In genomic region chr13:84810781-84811180, GRCh38 we compare ENCODE assay signal across 16 cellular contexts.
"Had no signal": no experiment of that assay in that cellular context is flagged by ENCODE, and none has a peak within 500 bp of the region (broad histone marks: within the 10 kb centered on the region; RNA-seq: fewer than 3 reads in every experiment).

No MANE protein-coding gene starts in this region.

- H3K4me1 ChIP-seq: heart left ventricle, tibial artery, vagina had no signal

- ATAC-seq: activated CD4-positive, CD25-positive, alpha-beta regulatory T cell treated with anti-CD3 and anti-CD28 coated beads, Interleukin-2, amount 50 U/mL, for 24 hours; heart left ventricle; left colon; stimulated activated memory B cell treated with anti-CD40 and anti-IgM and Interleukin-4, amounts not matched to agents 10 μg/mL and 1 μg/mL and 100 μg/mL, for 72 hours had no signal

- H3K36me3 ChIP-seq: heart left ventricle, neutrophil, tibial artery, vagina had no signal

- H3K4me1 Mint-ChIP-seq: activated naive CD8-positive, alpha-beta T cell treated with anti-CD3 and anti-CD28 coated beads for 36 hours; brain; stimulated activated memory B cell treated with anti-CD40 and anti-IgM and Interleukin-4, amounts not matched to agents 10 μg/mL and 1 μg/mL and 100 μg/mL, for 72 hours had no signal

- H3K27ac Mint-ChIP-seq: activated naive CD8-positive, alpha-beta T cell treated with anti-CD3 and anti-CD28 coated beads for 36 hours; activated T-helper 1 cell treated with anti-CD3 and anti-CD28 coated beads, Interleukin-12 subunit alpha, Interleukin-12 subunit beta, Interleukin-2, Interleukin-4 antibody, amounts not matched to agents 30 ng/mL and 10 ng/mL and 1 ng/mL, durations not matched to agents 14 hours and 24 hours and 36 hours; brain; stimulated activated memory B cell treated with anti-CD40 and anti-IgM and Interleukin-4, amounts not matched to agents 10 μg/mL and 1 μg/mL and 100 μg/mL, for 72 hours had no signal

- H3K4me3 Mint-ChIP-seq: activated naive CD8-positive, alpha-beta T cell treated with anti-CD3 and anti-CD28 coated beads for 36 hours; activated T-helper 1 cell treated with anti-CD3 and anti-CD28 coated beads, Interleukin-12 subunit alpha, Interleukin-12 subunit beta, Interleukin-2, Interleukin-4 antibody, amounts not matched to agents 30 ng/mL and 10 ng/mL and 1 ng/mL, durations not matched to agents 14 hours and 24 hours and 36 hours; brain; stimulated activated memory B cell treated with anti-CD40 and anti-IgM and Interleukin-4, amounts not matched to agents 10 μg/mL and 1 μg/mL and 100 μg/mL, for 72 hours had no signal

- H3K27me3 Mint-ChIP-seq: activated naive CD8-positive, alpha-beta T cell treated with anti-CD3 and anti-CD28 coated beads for 36 hours; stimulated activated memory B cell treated with anti-CD40 and anti-IgM and Interleukin-4, amounts not matched to agents 10 μg/mL and 1 μg/mL and 100 μg/mL, for 72 hours had no signal

- H3K36me3 Mint-ChIP-seq: activated naive CD8-positive, alpha-beta T cell treated with anti-CD3 and anti-CD28 coated beads for 36 hours; brain; stimulated activated memory B cell treated with anti-CD40 and anti-IgM and Interleukin-4, amounts not matched to agents 10 μg/mL and 1 μg/mL and 100 μg/mL, for 72 hours had no signal

- H3K4me3 ChIP-seq: heart left ventricle, lung, tibial artery, vagina had no signal

- H3K9me3 ChIP-seq: neutrophil, tibial artery, vagina had no signal

- H3K27ac ChIP-seq: heart left ventricle, neutrophil, tibial artery, vagina had no signal

- H3K9me3 Mint-ChIP-seq: activated naive CD8-positive, alpha-beta T cell treated with anti-CD3 and anti-CD28 coated beads for 36 hours; activated T-helper 1 cell treated with anti-CD3 and anti-CD28 coated beads, Interleukin-12 subunit alpha, Interleukin-12 subunit beta, Interleukin-2, Interleukin-4 antibody, amounts not matched to agents 30 ng/mL and 10 ng/mL and 1 ng/mL, durations not matched to agents 14 hours and 24 hours and 36 hours; brain had no signal

- DNase-seq: activated CD4-positive, alpha-beta T cell treated with anti-CD3 and anti-CD28 coated beads, Interleukin-2, amount 50 U/mL, for 1 hour; activated CD8-positive, alpha-beta memory T cell treated with anti-CD3 and anti-CD28 coated beads for 24 hours; activated naive CD8-positive, alpha-beta T cell treated with anti-CD3 and anti-CD28 coated beads for 36 hours; cortex of kidney; effector memory CD4-positive, alpha-beta T cell; heart left ventricle; left colon; posterior cingulate gyrus; tibial artery had no signal

- H3K27me3 ChIP-seq: heart left ventricle, neutrophil, tibial artery, vagina had no signal
